Comparison of ENCODE assay signal across 21 cellular contexts in genomic region chr5:29885595-29885994, GRCh38.
"Had no signal": no experiment of that assay in that cellular context is flagged by ENCODE, and none has a peak within 500 bp of the region (broad histone marks: within the 10 kb centered on the region; RNA-seq: fewer than 3 reads in every experiment).

No MANE protein-coding gene starts in this region.

- ATAC-seq: effector memory CD8-positive, alpha-beta T cell; esophagus mucosa; foreskin keratinocyte; gastrocnemius medialis; gastroesophageal sphincter; heart left ventricle; heart right ventricle had no signal

- DNase-seq: colonic mucosa; cortex of kidney; dermis blood vessel endothelial cell; dorsolateral prefrontal cortex; effector CD4-positive, alpha-beta T cell; effector CD8-positive, alpha-beta T cell; effector memory CD4-positive, alpha-beta T cell; effector memory CD8-positive, alpha-beta T cell; endodermal cell; erythroblast; esophagus squamous epithelium; foreskin fibroblast; foreskin keratinocyte; foreskin melanocyte; gastrocnemius medialis; glutamatergic neuron; head of caudate nucleus; heart left ventricle; heart right ventricle had no signal
